ENCODE assay signal across 32 cellular contexts in genomic region chr17:61352408-61352770, GRCh38. TPM values are rescaled to one million over a fixed set of nuclear protein-coding genes. Genes with fewer than 3 reads are reported as not detected.
DNase-seq lines count a peak whose midpoint lies in the region; ATAC-seq, FAIRE-seq and TF ChIP-seq lines count a peak whose summit lies in the region.
"Had no signal": no experiment of that assay in that cellular context is flagged by ENCODE, and none has a peak within 500 bp of the region (broad histone marks: within the 10 kb centered on the region; RNA-seq: fewer than 3 reads in every experiment).

No MANE protein-coding gene starts in this region.

- H3K4me3 ChIP-seq in HUES64 (ENCODE audit: low read length) (no peak overlapping the region), H1 (ENCODE audit: extremely low read depth in 1 of 4, insufficient read depth in 2 of 4, low read depth in 3 of 4, low read length in 4 of 4) (no peak overlapping the region), lung (no peak overlapping the region), spleen (no peak overlapping the region), HAP-1 (no peak overlapping the region)
- H3K4me3 ChIP-seq: gastrocnemius medialis, GM23248, pancreas, suprapubic skin had no signal

- WGBS in HUES64 = 72% methylated on average over 7 of the region's 7 CpGs
- WGBS in H1 (ENCODE audit: extremely low coverage in 1 of 2, insufficient coverage in 1 of 2, insufficient read length in 1 of 2, insufficient replicate concordance in 2 of 2, low coverage in 1 of 2, low lambda C conversion rate in 2 of 2, missing lambda C conversion rate in 1 of 2), 2 experiments = 90% methylated on average over 7 of the region's 7 CpGs; no CpG with 5 or more reads in 1 of the 2 experiments
- WGBS in lung, 2 donors = 45 to 74% methylated on average over 7 of the region's 7 CpGs
- 60 to 69% (median 61%) methylated on average over 7 of the region's 7 CpGs for WGBS in spleen, 5 donors

- no peak overlapping the region for H4K5ac ChIP-seq in H1 (ENCODE audit: insufficient read length, low read depth, low read length)

- no peak overlapping the region for H3K4me2 ChIP-seq in H1 (ENCODE audit: insufficient read depth in 1 of 2, low read depth in 2 of 2, low read length in 2 of 2)

- intact Hi-C loops in spleen (cut with DNase I; ENCODE audit: low total_unique reads) = no loop called here

- no peak for TF ChIP-seq EP300 in H1 (IDR thresholded peaks at IDR 0.05; ENCODE audit: borderline replicate concordance in 1 of 2, low read depth in 2 of 2, low read length in 2 of 2)

- no peak overlapping the region for H3K18ac ChIP-seq in H1 (ENCODE audit: extremely low read depth, low read length)

- H3K4me1 ChIP-seq in HUES64 (ENCODE audit: insufficient read depth, low read length) (peaks cover 16% of the 10 kb centered on the region), H1 (replicated peaks in 1 of 4; ENCODE audit: control insufficient read depth in 3 of 4, insufficient read depth in 4 of 4, low read length in 3 of 4) (peaks cover 0 to 13% (median 8%) of the 10 kb centered on the region in 4 experiments; a peak in 4 of 7 replicates), lung (ENCODE audit: control insufficient read depth in 2 of 2, insufficient read depth in 2 of 2, low read length in 2 of 2) (peaks cover 0 to 3% of the 10 kb centered on the region in 2 donors), spleen (peaks cover 0 to 10% (median 0%) of the 10 kb centered on the region in 6 donors), HAP-1 (peaks cover 3% of the 10 kb centered on the region; the same call in 1 of the 2 replicates)
- H3K4me1 ChIP-seq: gastrocnemius medialis, pancreas, suprapubic skin had no signal

- ATAC-seq in lung (ENCODE audit: insufficient read depth, low FRiP score) = peak; percentile 11
- ATAC-seq: esophagus mucosa; gastrocnemius medialis; left colon; natural killer cell; pancreas; stimulated activated naive B cell treated with anti-CD40 and anti-IgM and Interleukin-4, amounts not matched to agents 10 μg/mL and 1 μg/mL and 100 μg/mL, for 72 hours had no signal

- no peak overlapping the region for H4K8ac ChIP-seq in H1 (ENCODE audit: extremely low read depth, insufficient read depth, low read length)

- peaks cover 3% of the 10 kb centered on the region; the same call in 1 of the 2 replicates for H3K23me2 ChIP-seq in H1 (ENCODE audit: low read depth, low read length)

- H3K79me2 ChIP-seq in H1 (ENCODE audit: control insufficient read depth in 1 of 2, insufficient read depth in 2 of 2, low read length in 2 of 2) = no peaks in the 10 kb centered on the region

- no peak overlapping the region for H3K4ac ChIP-seq in H1 (replicated peaks; ENCODE audit: insufficient read length, low read depth, low read length)

- no peak overlapping the region for H2AFZ ChIP-seq in H1 (ENCODE audit: low read length)
- H2AFZ ChIP-seq: GM23248 had no signal

- H3K56ac ChIP-seq in H1 (replicated peaks; ENCODE audit: insufficient read length, low read depth, low read length) = no peak overlapping the region

- H3K27ac ChIP-seq in HUES64 (ENCODE audit: low read depth, low read length) (no peak overlapping the region), H1 (ENCODE audit: low read depth, low read length) (no peak overlapping the region), lung (ENCODE audit: low read depth in 1 of 2, low read length in 1 of 2) (no peak overlapping the region), spleen (peak overlapping the region in 2 of 8 donors; percentile 1 to 21)
- H3K27ac ChIP-seq: gastrocnemius medialis, GM23248, HL-60, pancreas, suprapubic skin had no signal

- H2AK5ac ChIP-seq in H1 (ENCODE audit: low read depth, low read length) = no peak overlapping the region

- no peak for TF ChIP-seq POLR2A in H1 (IDR thresholded peaks at IDR 0.05; ENCODE audit: control extremely low read depth in 1 of 2, low read depth in 2 of 2, low read length in 2 of 2)
- no peak for TF ChIP-seq POLR2A in spleen (IDR thresholded peaks at IDR 0.05)

- CTCF ChIA-PET in H1 (lab: Charles Lee; ENCODE audit: partially characterized antibody) = interaction anchor here (0.6 to 1.8 kb wide), 8 partner anchors 8 to 283 kb away, joined by 3 to 7 read pairs (median 4); no protein-coding TSS in a partner anchor

- no peak overlapping the region for H2BK120ac ChIP-seq in H1 (replicated peaks; ENCODE audit: low read depth, low read length)

- H2BK5ac ChIP-seq in H1 (ENCODE audit: low read depth, low read length) = no peak overlapping the region

- POLR2A ChIA-PET in H1 (lab: Charles Lee; ENCODE audit: partially characterized antibody) = interaction anchor here (0.8 kb wide), 1 partner anchor 10 kb away, joined by 3 read pairs; no protein-coding TSS in a partner anchor

- 0 out of 2 replicates have a peak overlapping the region, but pooled peaks have one; percentile 56 for H2BK20ac ChIP-seq in H1 (ENCODE audit: low read length)

- H3K36me3 ChIP-seq in HUES64 (ENCODE audit: insufficient read depth, low read length) (no peaks in the 10 kb centered on the region), H1 (ENCODE audit: control insufficient read depth in 2 of 4, insufficient read depth in 4 of 4, low read length in 3 of 4) (no peaks in the 10 kb centered on the region), lung (ENCODE audit: control insufficient read depth in 2 of 2, insufficient read depth in 2 of 2, low read length in 2 of 2) (no peaks in the 10 kb centered on the region), spleen (no peaks in the 10 kb centered on the region), HAP-1 (replicated peaks) (no peaks in the 10 kb centered on the region)
- H3K36me3 ChIP-seq: gastrocnemius medialis, pancreas, suprapubic skin had no signal

- no peak for TF ChIP-seq CTCF in H1 (IDR thresholded peaks at IDR 0.05; ENCODE audit: control extremely low read depth in 1 of 3, insufficient read depth in 1 of 3, low read depth in 1 of 3, low read length in 3 of 3)
- no peak for TF ChIP-seq CTCF in lung (IDR thresholded peaks at IDR 0.05; ENCODE audit: control extremely low read depth, extremely low read depth)
- TF ChIP-seq CTCF in spleen (IDR thresholded peaks at IDR 0.05 in 8 of 11, conservative IDR thresholded peaks at IDR 0.05 in 3 of 11) = no peak

- no peak overlapping the region for H4K91ac ChIP-seq in H1 (replicated peaks; ENCODE audit: insufficient read length, low read length)

- H3K27me3 ChIP-seq in HUES64 (ENCODE audit: insufficient read depth, low read length) (no peaks in the 10 kb centered on the region), H1 (replicated peaks in 1 of 4; ENCODE audit: control insufficient read depth in 3 of 4, extremely low read depth in 1 of 4, insufficient read depth in 3 of 4, low read length in 3 of 4) (no peaks in the 10 kb centered on the region), lung (ENCODE audit: control insufficient read depth, insufficient read depth) (no peaks in the 10 kb centered on the region), spleen (replicated peaks in 1 of 7) (no peaks in the 10 kb centered on the region), HAP-1 (ENCODE audit: low read depth) (no peaks in the 10 kb centered on the region)
- H3K27me3 ChIP-seq: gastrocnemius medialis, pancreas, suprapubic skin had no signal

- no peaks in the 10 kb centered on the region for H3K9me3 ChIP-seq in HUES64 (ENCODE audit: insufficient read depth, low read depth, low read length)
- H3K9me3 ChIP-seq in H1 (ENCODE audit: insufficient read depth in 2 of 2, low read depth in 1 of 2, low read length in 1 of 2) = no peaks in the 10 kb centered on the region
- no peaks in the 10 kb centered on the region for H3K9me3 ChIP-seq in lung (ENCODE audit: control insufficient read depth in 2 of 2, insufficient read depth in 1 of 2, low read length in 1 of 2)
- H3K9me3 ChIP-seq in spleen = no peaks in the 10 kb centered on the region
- H3K9me3 ChIP-seq in HAP-1 = no peaks in the 10 kb centered on the region
- H3K9me3 ChIP-seq: gastrocnemius medialis, pancreas, suprapubic skin had no signal

- H3K23ac ChIP-seq in H1 (ENCODE audit: insufficient read length) = no peak overlapping the region

- 0 out of 2 replicates have a peak overlapping the region, but pooled peaks have one; percentile 19 for H2BK15ac ChIP-seq in H1 (ENCODE audit: low read length)

- H3K9ac ChIP-seq in HUES64 (ENCODE audit: low read depth, low read length) = 0 out of 2 replicates have a peak overlapping the region, but pooled peaks have one; percentile 4
- no peak overlapping the region for H3K9ac ChIP-seq in H1 (replicated peaks in 1 of 4; ENCODE audit: extremely low read depth in 1 of 4, low read depth in 3 of 4, low read length in 3 of 4)
- H3K9ac ChIP-seq: GM23248 had no signal

- no peak overlapping the region for H2BK12ac ChIP-seq in H1 (ENCODE audit: low read depth, low read length)

- H3K14ac ChIP-seq in H1 (ENCODE audit: insufficient read length) = no peak overlapping the region

- H4K20me1 ChIP-seq in H1 (replicated peaks in 1 of 2; ENCODE audit: control insufficient read depth in 1 of 2, insufficient read depth in 2 of 2, low read length in 2 of 2) = no peaks in the 10 kb centered on the region

- H3K79me1 ChIP-seq in H1 (ENCODE audit: low read depth, low read length) = no peaks in the 10 kb centered on the region

- no peak for DNase-seq in H1 (ENCODE audit: low read depth in 1 of 2, low spot score in 2 of 2)
- no peak for DNase-seq in lung (ENCODE audit: low spot score)
- DNase-seq in spleen = peak; percentile 14
- no peak for DNase-seq in anterior cingulate cortex (lab: John Stamatoyannopoulos, UW)
- no peak for DNase-seq in SKM-1 treated with dmso at 0.1 percent for 144 hours (lab: John Stamatoyannopoulos, UW; ENCODE audit: unreplicated experiment)
- no peak for DNase-seq in HAP-1 (ENCODE audit: low spot score in 2 of 2)
- no peak for DNase-seq in HT-29 (ENCODE audit: low spot score)
- DNase-seq: activated CD4-positive, CD25-positive, alpha-beta regulatory T cell; activated naive CD4-positive, alpha-beta T cell treated with anti-CD3 and anti-CD28 coated beads, Interleukin-2, amount 10 ng/mL, durations not matched to agents 7 days and 5 days; amniotic stem cell; DMS79 treated with DMSO at 0.1 percent for 48 hours; gastrocnemius medialis; GM23248; hypothalamus; immature natural killer cell; left colon; natural killer cell; NCI-H1105; NCI-H2029 treated with DMSO at 0.1 percent for 48 hours; NCI-H748 treated with DMSO at 0.1 percent for 48 hours; pancreas; stimulated activated naive B cell treated with anti-CD40 and anti-IgM and Interleukin-4, amounts not matched to agents 10 μg/mL and 1 μg/mL and 100 μg/mL, for 72 hours; T-helper 1 cell had no signal

- no peak for FAIRE-seq in H1 (lab: Jason Lieb, UNC)
- FAIRE-seq: bronchial epithelial cell, colon, pancreas had no signal

- in situ Hi-C loops in HAP-1 (cut with MboI; ENCODE audit: low sequenced_read_pairs) = no loop called here

- no peak for TF ChIP-seq RAD21 in H1 (IDR thresholded peaks at IDR 0.05 in 1 of 2, conservative IDR thresholded peaks at IDR 0.05 in 1 of 2; ENCODE audit: low read depth in 2 of 2, low read length in 2 of 2)

RNA-seq across cellular contexts. Expression of gene TBX2, which starts 47.3 kb away (rescaled TPM):
- polyA plus RNA-seq in HUES64 (2013, experiment 1 of 2) = 0.65 TPM
- polyA plus RNA-seq in HUES64 (2013, experiment 2 of 2) = 0.38 TPM
- total RNA-seq in H1 (2021; fragmentation: NEBNext Ultra II Directional; extraction: Animal tissue kit (Norgen Biotek cat#: 25700)) = not detected in 2 replicates
- polyA plus RNA-seq in H1 (2011; rRNA removed) = 0.02 TPM in 1 of 2 replicates, not detected in the other
- polyA plus RNA-seq in H1 (2011; cell fraction: cytosol; rRNA removed) = not detected
- not detected for polyA plus RNA-seq in H1 (2011; cell fraction: nucleus; rRNA removed)
- polyA plus RNA-seq in H1 (2012, experiment 1 of 2) = 0.09 TPM in 1 of 4 replicates, not detected in the others
- polyA plus RNA-seq in H1 (2012, experiment 2 of 2) = not detected
- polyA plus RNA-seq in H1 (2013, experiment 1 of 2) = not detected
- polyA plus RNA-seq in H1 (2013, experiment 2 of 2) = not detected
- polyA minus RNA-seq in H1 (2011; rRNA and poly(A)+ RNA removed) = not detected in 2 replicates
- not detected for polyA minus RNA-seq in H1 (2011; cell fraction: cytosol; rRNA and poly(A)+ RNA removed)
- polyA minus RNA-seq in H1 (2011; cell fraction: nucleus; rRNA and poly(A)+ RNA removed) = not detected
- total RNA-seq in lung = 100 to 1,000 TPM; 106 to 155 TPM
- polyA plus RNA-seq in lung = 10 to 100 TPM; 44.5 to 52.2 TPM
- 10 to 100 TPM; 10.1 to 57.6 (median 32.8) TPM for total RNA-seq in spleen
- polyA plus RNA-seq in spleen = 10 to 100 TPM in 2 of 3 donors, 1 to 10 TPM in 1; 6.4 to 21.0 (median 10.9) TPM
- total RNA-seq in HT-29 (2014; rRNA removed; shearing (Covaris generic)) = 0.08 TPM in 1 of 2 replicates, not detected in the other
- total RNA-seq: activated T-helper 1 cell treated with anti-CD3 and anti-CD28 coated beads, Interleukin-12 subunit alpha, Interleukin-12 subunit beta, Interleukin-2, Interleukin-4 antibody, amounts not matched to agents 30 ng/mL and 10 ng/mL and 1 ng/mL, durations not matched to agents 14 hours and 24 hours and 36 hours had no signal
- polyA plus RNA-seq: CD14-positive monocyte, IgD-negative memory B cell, immature natural killer cell had no signal

Comparison
In these comparisons a context has a peak if more than half of its experiments do, and no peak if none do; other contexts are left out.
1. RNA of gene TBX2, which starts 47.3 kb away (total RNA-seq): 106 to 155 TPM in lung and 10.1 to 57.6 TPM in spleen; 0.08 TPM in HT-29 and not detected in H1; every median in the first group is over 10 times any median in the second.